ENCODE assay signal across 28 cellular contexts in genomic region chr2:43013821-43014345, GRCh38.
DNase-seq lines count a peak whose midpoint lies in the region; ATAC-seq, FAIRE-seq and TF ChIP-seq lines count a peak whose summit lies in the region.
"Had no signal": no experiment of that assay in that cellular context is flagged by ENCODE, and none has a peak within 500 bp of the region (broad histone marks: within the 10 kb centered on the region; RNA-seq: fewer than 3 reads in every experiment).

No MANE protein-coding gene starts in this region.

- TF ChIP-seq CTCF in right atrium auricular region (IDR thresholded peaks at IDR 0.05) (no peak), RWPE2 (IDR thresholded peaks at IDR 0.05; ENCODE audit: poor library complexity, severe bottlenecking) (no peak)

- intact Hi-C loops in left cardiac atrium (cut with DNase I), result no loop called here

- H3K27ac ChIP-seq in right atrium auricular region (no peak overlapping the region), RWPE2 (ENCODE audit: poor library complexity, severe bottlenecking) (no peak overlapping the region)
- H3K27ac ChIP-seq: upper lobe of right lung had no signal

- no peaks in the 10 kb centered on the region for H3K36me3 ChIP-seq in right atrium auricular region
- H3K36me3 ChIP-seq in RWPE2 (ENCODE audit: low read depth), result no peaks in the 10 kb centered on the region
- H3K36me3 ChIP-seq: upper lobe of right lung had no signal

- H3K4me1 ChIP-seq in right atrium auricular region (peaks cover 0 to 13% of the 10 kb centered on the region in 2 donors), RWPE2 (ENCODE audit: insufficient read depth, poor library complexity, severe bottlenecking) (peaks cover 12% of the 10 kb centered on the region)

- H3K4me3 ChIP-seq in right atrium auricular region, result no peak overlapping the region
- no peak overlapping the region for H3K4me3 ChIP-seq in RWPE2 (ENCODE audit: severe bottlenecking)
- H3K4me3 ChIP-seq: upper lobe of right lung had no signal

- ATAC-seq in left cardiac atrium (no peak), RWPE2 (ENCODE audit: low read depth) (no peak)
- ATAC-seq: activated T-helper 17 cell treated with anti-CD3 and anti-CD28 coated beads, Interleukin-2, amount 50 U/mL, for 72 hours; PC-3; T-helper 17 cell had no signal

- no peaks in the 10 kb centered on the region for H3K9me3 ChIP-seq in right atrium auricular region
- H3K9me3 ChIP-seq in RWPE2 (ENCODE audit: severe bottlenecking), result no peaks in the 10 kb centered on the region
- H3K9me3 ChIP-seq: upper lobe of right lung had no signal

- no peak for FAIRE-seq in urothelium cell line (lab: Jason Lieb, UNC)
- FAIRE-seq: astrocyte, kidney had no signal

- H3K27me3 ChIP-seq in right atrium auricular region, result no peaks in the 10 kb centered on the region
- no peaks in the 10 kb centered on the region for H3K27me3 ChIP-seq in RWPE2 (ENCODE audit: insufficient read depth, poor library complexity, severe bottlenecking)
- H3K27me3 ChIP-seq: upper lobe of right lung had no signal

- DNase-seq in right atrium auricular region (ENCODE audit: low spot score) (peak; percentile 34), left cardiac atrium (no peak), RWPE2 (ENCODE audit: low spot score) (peak; percentile 1), iPS DF 4.7 (ENCODE audit: extremely low read depth, low spot score) (peak; percentile 44), COR-L47 (lab: John Stamatoyannopoulos, UW) (no peak), urothelium cell line (ENCODE audit: low spot score) (no peak), UCSD-AML1 (lab: John Stamatoyannopoulos, UW; ENCODE audit: unreplicated experiment) (no peak)
- no peak for DNase-seq in stimulated activated naive CD4-positive, alpha-beta T cell (lab: John Stamatoyannopoulos, UW)
- DNase-seq: ACHN; activated CD4-positive, alpha-beta T cell treated with anti-CD3 and anti-CD28 coated beads, Interleukin-2, amount 10 ng/mL, durations not matched to agents 7 days and 5 days; activated naive CD8-positive, alpha-beta T cell treated with anti-CD3 and anti-CD28 coated beads for 36 hours; C1 segment of cervical spinal cord; erythroblast; foreskin melanocyte; hypothalamus; kidney; MM.1S; NCI-H187; occipital lobe; PC-3; retina; SHP77 treated with DMSO at 0.1 percent for 48 hours; stimulated activated CD4-positive, alpha-beta T cell treated with anti-CD3 and anti-CD28 coated beads, Interleukin-12 subunit alpha, Interleukin-12 subunit beta, amount 100 ng/mL, for 4 hours; stimulated activated CD4-positive, alpha-beta T cell treated with anti-CD3 and anti-CD28 coated beads, Interleukin-4, amount 100 ng/mL, for 4 hours; T-helper 17 cell; upper lobe of right lung had no signal

Comparison
In these comparisons a context has a peak if more than half of its experiments do, and no peak if none do; other contexts are left out.
1. DNase-seq: peak in right atrium auricular region (single experiment), RWPE2 (single experiment) and iPS DF 4.7 (single experiment); none in left cardiac atrium (single experiment), COR-L47 (single experiment), urothelium cell line (single experiment), UCSD-AML1 (single experiment) and stimulated activated naive CD4-positive, alpha-beta T cell (0 of 6).